In the genomic region with DNA sequence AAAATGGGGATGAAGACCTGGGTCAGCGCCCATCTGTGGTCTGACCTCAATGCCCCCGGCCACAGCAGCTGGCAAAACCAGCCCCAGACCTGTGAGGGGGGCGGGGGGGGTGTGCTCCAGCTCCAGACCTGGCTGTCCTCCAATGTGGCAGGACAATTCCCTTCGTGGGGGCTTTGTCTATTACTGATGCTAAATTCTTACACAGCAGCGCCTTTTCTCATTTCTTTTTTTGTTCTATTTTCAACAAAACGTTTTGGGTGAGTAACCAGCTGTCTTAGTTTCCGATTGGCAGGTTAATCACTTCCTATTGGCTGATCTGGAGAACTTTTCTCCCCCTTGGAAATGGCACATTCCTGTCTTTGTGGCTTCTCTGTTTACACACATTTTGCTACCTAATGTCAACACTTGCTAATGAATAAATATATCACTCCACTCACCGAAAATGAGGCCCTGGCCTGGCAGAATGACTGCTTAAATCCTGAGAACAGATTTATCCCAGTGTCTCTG, we compare ENCODE assay signal across 8 cellular contexts. TPM values are rescaled to one million over a fixed set of nuclear protein-coding genes. Genes with fewer than 3 reads are reported as not detected.
DNase-seq lines count a peak whose midpoint lies in the region; ATAC-seq, FAIRE-seq and TF ChIP-seq lines count a peak whose summit lies in the region.

No MANE protein-coding gene starts in this region.

- no peaks in the 10 kb centered on the region for H3K9me3 Mint-ChIP-seq in type B pancreatic cell

- ATAC-seq in HG02571 (IDR thresholded peaks at IDR 0.05; ENCODE audit: unreplicated experiment) (no peak), HG02763 (IDR thresholded peaks at IDR 0.05; ENCODE audit: unreplicated experiment) (no peak)

- H3K36me3 ChIP-seq in kidney (ENCODE audit: control insufficient read depth in 1 of 2, insufficient read depth in 2 of 2, low read length in 2 of 2), result peaks cover 3 to 33% of the 10 kb centered on the region in 2 donors

- H3K27ac ChIP-seq in VCaP (peak overlapping the region; percentile 97), kidney (ENCODE audit: low read depth in 2 of 2, low read length in 2 of 2) (peak overlapping the region; percentile 92)

- H3K4me1 Mint-ChIP-seq in type B pancreatic cell (ENCODE audit: unreplicated experiment), result peaks cover 68% of the 10 kb centered on the region

- H3K4me3 ChIP-seq in kidney (ENCODE audit: low read length in 2 of 2), result peak overlapping the region; percentile 82 to 99

- no peak for FAIRE-seq in kidney (lab: Jason Lieb, UNC)

- H3K27me3 Mint-ChIP-seq in type B pancreatic cell, result no peaks in the 10 kb centered on the region

- no peaks in the 10 kb centered on the region for H3K9me3 ChIP-seq in kidney (ENCODE audit: control insufficient read depth in 1 of 2, low read length in 2 of 2)

- no peak overlapping the region for H3K27ac Mint-ChIP-seq in type B pancreatic cell

- peak overlapping the region; percentile 91 for H3K4me3 Mint-ChIP-seq in type B pancreatic cell

- peaks cover 36% of the 10 kb centered on the region for H3K36me3 Mint-ChIP-seq in type B pancreatic cell

- DNase-seq in AG08395 (ENCODE audit: low spot score) (peak; percentile 71), HEK293T (ENCODE audit: extremely low spot score) (no peak), kidney (no peak), type B pancreatic cell (ENCODE audit: extremely low spot score, unreplicated experiment) (no peak), HPDE6-E6E7 (ENCODE audit: extremely low spot score) (no peak)

- peaks cover 51 to 57% of the 10 kb centered on the region in 2 donors for H3K4me1 ChIP-seq in kidney (ENCODE audit: control insufficient read depth in 1 of 2, insufficient read depth in 1 of 2, low read depth in 1 of 2, low read length in 2 of 2)

- intact Hi-C loops in kidney (cut with DNase I), result loop anchor here (10.0 kb wide), 1 partner anchor 102 kb away; no protein-coding TSS in a partner anchor

- CTCF ChIA-PET in HEK293T (lab: Yijun Ruan, JAX), result no interaction called here

- no peak for TF ChIP-seq CTCF in VCaP (conservative IDR thresholded peaks at IDR 0.05)
- no peak for TF ChIP-seq CTCF in kidney (IDR thresholded peaks at IDR 0.05; ENCODE audit: borderline replicate concordance, extremely low read depth, insufficient read depth)
- no peak for TF ChIP-seq CTCF in type B pancreatic cell (conservative IDR thresholded peaks at IDR 0.05)

- POLR2A ChIA-PET in HEK293T (lab: Yijun Ruan, JAX), result interaction anchor here (0.8 kb wide), 1 partner anchor 51 kb away, joined by 3 read pairs; no protein-coding TSS in a partner anchor

- peak overlapping the region; percentile 78 to 84 for H3K9ac ChIP-seq in kidney (ENCODE audit: low read length in 2 of 2)

TF ChIP-seq in HEK293T, 16 proteins besides CTCF, POLR2A, EP300 and RAD21:
- TF ChIP-seq FOXA1 (IDR thresholded peaks at IDR 0.05), result no peak
- TF ChIP-seq, protein P1, sequence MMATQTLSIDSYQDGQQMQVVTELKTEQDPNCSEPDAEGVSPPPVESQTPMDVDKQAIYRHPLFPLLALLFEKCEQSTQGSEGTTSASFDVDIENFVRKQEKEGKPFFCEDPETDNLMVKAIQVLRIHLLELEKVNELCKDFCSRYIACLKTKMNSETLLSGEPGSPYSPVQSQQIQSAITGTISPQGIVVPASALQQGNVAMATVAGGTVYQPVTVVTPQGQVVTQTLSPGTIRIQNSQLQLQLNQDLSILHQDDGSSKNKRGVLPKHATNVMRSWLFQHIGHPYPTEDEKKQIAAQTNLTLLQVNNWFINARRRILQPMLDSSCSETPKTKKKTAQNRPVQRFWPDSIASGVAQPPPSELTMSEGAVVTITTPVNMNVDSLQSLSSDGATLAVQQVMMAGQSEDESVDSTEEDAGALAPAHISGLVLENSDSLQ (IDR thresholded peaks at IDR 0.05), result peak; percentile 59

RNA-seq across cellular contexts. Expression of a gene that starts 4.4 kb away (rescaled TPM):
- total RNA-seq in kidney (32.6 TPM), type B pancreatic cell (ENCODE audit: low replicate concordance) (17.8 and 30.9 TPM in 2 replicates)
- polyA plus RNA-seq in kidney (ENCODE audit: insufficient read depth, low read depth, low replicate concordance), result 17.3 TPM
